ENCODE assay signal across 18 cellular contexts in genomic region chr15:70479785-70480184, GRCh38.
DNase-seq lines count a peak whose midpoint lies in the region; ATAC-seq lines count a peak whose summit lies in the region.
"Had no signal": no experiment of that assay in that cellular context is flagged by ENCODE, and none has a peak within 500 bp of the region (broad histone marks: within the 10 kb centered on the region; RNA-seq: fewer than 3 reads in every experiment).

No MANE protein-coding gene starts in this region.

- H2AFZ ChIP-seq in neuronal stem cell (ENCODE audit: low read length): no peak overlapping the region
- H2AFZ ChIP-seq: GM23248, parathyroid adenoma had no signal

- CTCF ChIA-PET in activated CD4-positive, alpha-beta T cell treated with anti-CD3 and anti-CD28 coated beads for 36 hours (lab: Charles Lee): interaction anchor here (0.6 to 1.8 kb wide), 5 partner anchors 13 to 1012 kb away, joined by 3 to 5 read pairs (median 4); no protein-coding TSS in a partner anchor

- H3K4me2 ChIP-seq in neuronal stem cell (ENCODE audit: insufficient read depth, low read length, poor library complexity, severe bottlenecking): no peak overlapping the region

- intact Hi-C loops in activated CD4-positive, alpha-beta T cell treated with anti-CD3 and anti-CD28 coated beads for 36 hours (cut with DNase I, micrococcal nuclease): loop anchor here (1.0 to 5.0 kb wide), 5 partner anchors 9 to 902 kb away; no protein-coding TSS in a partner anchor

- H3K4ac ChIP-seq in neuronal stem cell (ENCODE audit: low read length): no peak overlapping the region

- no peak overlapping the region for H3K18ac ChIP-seq in neuronal stem cell (ENCODE audit: low read length)

- H3K27ac Mint-ChIP-seq in activated CD4-positive, alpha-beta T cell treated with anti-CD3 and anti-CD28 coated beads for 36 hours: no peak overlapping the region
- H3K27ac Mint-ChIP-seq: activated naive CD4-positive, alpha-beta T cell treated with anti-CD3 and anti-CD28 coated beads, Interleukin-2, amount 10 ng/mL, durations not matched to agents 7 days and 5 days; mesothelial cell of epicardium had no signal

- no peak overlapping the region for H3K14ac ChIP-seq in neuronal stem cell (ENCODE audit: low read length)

- H3K4me1 Mint-ChIP-seq in activated CD4-positive, alpha-beta T cell treated with anti-CD3 and anti-CD28 coated beads for 36 hours: peaks cover 34% of the 10 kb centered on the region

- H3K79me1 ChIP-seq in neuronal stem cell (ENCODE audit: low read depth, low read length): no peaks in the 10 kb centered on the region

- no peaks in the 10 kb centered on the region for H3K36me3 ChIP-seq in neuronal stem cell (replicated peaks in 1 of 2; ENCODE audit: control insufficient read depth in 2 of 2, insufficient read depth in 2 of 2, low read length in 2 of 2)
- H3K36me3 ChIP-seq: thoracic aorta had no signal

- no peaks in the 10 kb centered on the region for H3K9me3 ChIP-seq in neuronal stem cell (replicated peaks in 1 of 2; ENCODE audit: control insufficient read depth in 2 of 2, insufficient read depth in 1 of 2, low read depth in 1 of 2, low read length in 2 of 2)
- H3K9me3 ChIP-seq: thoracic aorta had no signal

- no peak overlapping the region for H3K4me3 Mint-ChIP-seq in activated CD4-positive, alpha-beta T cell treated with anti-CD3 and anti-CD28 coated beads for 36 hours
- H3K4me3 Mint-ChIP-seq: activated naive CD4-positive, alpha-beta T cell treated with anti-CD3 and anti-CD28 coated beads, Interleukin-2, amount 10 ng/mL, durations not matched to agents 7 days and 5 days; mesothelial cell of epicardium had no signal

- no CpG with 5 or more reads among the region's 12 CpGs for WGBS in neuronal stem cell (ENCODE audit: extremely low coverage in 2 of 2, insufficient read length in 2 of 2, insufficient replicate concordance in 1 of 2), 2 donors

- H3K27ac ChIP-seq in neuronal stem cell (replicated peaks; ENCODE audit: low read length): no peak overlapping the region
- H3K27ac ChIP-seq: GM23248, parathyroid adenoma, thoracic aorta had no signal

- no peak overlapping the region for H2AK5ac ChIP-seq in neuronal stem cell (ENCODE audit: low read depth, low read length)

- no peak overlapping the region for H2BK120ac ChIP-seq in neuronal stem cell (ENCODE audit: low read depth, low read length)

- no peak overlapping the region for H3K9ac ChIP-seq in neuronal stem cell (ENCODE audit: low read depth, low read length, poor library complexity)
- H3K9ac ChIP-seq: GM23248, parathyroid adenoma had no signal

- H4K8ac ChIP-seq in neuronal stem cell (ENCODE audit: low read depth, low read length): no peak overlapping the region

- DNase-seq in activated CD4-positive, alpha-beta T cell treated with anti-CD3 and anti-CD28 coated beads for 36 hours: no peak
- DNase-seq in activated CD4-positive, alpha-beta T cell treated with anti-CD3 and anti-CD28 coated beads, Interleukin-2, amount 50 U/mL, for 1 hour: no peak
- peak; percentile 80 for DNase-seq in RPMI8226
- DNase-seq in neuronal stem cell (ENCODE audit: low spot score): no peak
- no peak for DNase-seq in NCI-H1930 (lab: John Stamatoyannopoulos, UW)
- DNase-seq in left lobe of liver (ENCODE audit: low spot score): no peak
- DNase-seq in NCI-H446 treated with DMSO at 0.1 percent for 48 hours (lab: John Stamatoyannopoulos, UW): no peak
- DNase-seq: Calu3, cerebellar nuclear complex, GM23248, Kasumi-1, PC-3, SW 1271 had no signal

- POLR2A ChIA-PET in activated CD4-positive, alpha-beta T cell treated with anti-CD3 and anti-CD28 coated beads for 36 hours (lab: Charles Lee): interaction anchor here (1.0 kb wide), 1 partner anchor 13 kb away, joined by 3 read pairs; no protein-coding TSS in a partner anchor

- H3K27me3 ChIP-seq in neuronal stem cell (ENCODE audit: control insufficient read depth in 3 of 3, insufficient read depth in 3 of 3, low read depth in 1 of 3, low read length in 3 of 3): no peaks in the 10 kb centered on the region

- H3K9me3 Mint-ChIP-seq in activated CD4-positive, alpha-beta T cell treated with anti-CD3 and anti-CD28 coated beads for 36 hours (ENCODE audit: low read depth): no peaks in the 10 kb centered on the region
- H3K9me3 Mint-ChIP-seq: activated naive CD4-positive, alpha-beta T cell treated with anti-CD3 and anti-CD28 coated beads, Interleukin-2, amount 10 ng/mL, durations not matched to agents 7 days and 5 days; mesothelial cell of epicardium had no signal

- no peaks in the 10 kb centered on the region for H3K36me3 Mint-ChIP-seq in activated CD4-positive, alpha-beta T cell treated with anti-CD3 and anti-CD28 coated beads for 36 hours (ENCODE audit: low read depth)
- H3K36me3 Mint-ChIP-seq: activated naive CD4-positive, alpha-beta T cell treated with anti-CD3 and anti-CD28 coated beads, Interleukin-2, amount 10 ng/mL, durations not matched to agents 7 days and 5 days; mesothelial cell of epicardium had no signal

- no peaks in the 10 kb centered on the region for H3K4me1 ChIP-seq in neuronal stem cell (ENCODE audit: control insufficient read depth in 2 of 2, insufficient read depth in 1 of 2, low read depth in 1 of 2, low read length in 2 of 2)
- H3K4me1 ChIP-seq: parathyroid adenoma had no signal

- no peak overlapping the region for H4K91ac ChIP-seq in neuronal stem cell (ENCODE audit: low read depth, low read length, poor library complexity)

- peaks cover 45% of the 10 kb centered on the region for H3K27me3 Mint-ChIP-seq in activated CD4-positive, alpha-beta T cell treated with anti-CD3 and anti-CD28 coated beads for 36 hours

- H2BK12ac ChIP-seq in neuronal stem cell (ENCODE audit: low read length): no peak overlapping the region

- H2BK15ac ChIP-seq in neuronal stem cell (ENCODE audit: low read length): no peak overlapping the region

- no peak overlapping the region for H3K4me3 ChIP-seq in neuronal stem cell (ENCODE audit: low read length in 2 of 2)
- H3K4me3 ChIP-seq: GM23248, thoracic aorta had no signal

- no peak overlapping the region for H3K23ac ChIP-seq in neuronal stem cell (ENCODE audit: low read depth, low read length, poor library complexity)

- peak overlapping the region; percentile 34 for H2BK5ac ChIP-seq in neuronal stem cell (ENCODE audit: low read length)

- ATAC-seq in activated CD4-positive, alpha-beta T cell treated with anti-CD3 and anti-CD28 coated beads for 36 hours: peak; percentile 1
- peak; percentile 44 for ATAC-seq in GM21515 (IDR thresholded peaks at IDR 0.05; ENCODE audit: unreplicated experiment)
- ATAC-seq in left lobe of liver: no peak
- ATAC-seq: PC-3 had no signal
